23 cellular contexts compared by ENCODE assay signal in genomic region chr13:58858870-58859371, GRCh38.
"Had no signal": no experiment of that assay in that cellular context is flagged by ENCODE, and none has a peak within 500 bp of the region (broad histone marks: within the 10 kb centered on the region; RNA-seq: fewer than 3 reads in every experiment).

No MANE protein-coding gene starts in this region.

- H3K4me3 ChIP-seq: esophagus squamous epithelium, gastroesophageal sphincter, psoas muscle, spleen, thyroid gland, uterus had no signal

- DNase-seq: effector memory CD8-positive, alpha-beta T cell; esophagus squamous epithelium; foreskin fibroblast; immature natural killer cell; left cardiac atrium; left ventricle myocardium superior; mesendoderm; naive thymus-derived CD4-positive, alpha-beta T cell; nephron progenitor cell; psoas muscle; retina; spleen; stimulated activated CD4-positive, alpha-beta T cell treated with anti-CD3 and anti-CD28 coated beads, Interleukin-15, amount 100 ng/mL, for 24 hours; stimulated activated CD4-positive, alpha-beta T cell treated with anti-CD3 and anti-CD28 coated beads, Interleukin-1b, Interleukin-23, amount 100 ng/mL, for 48 hours; stimulated activated CD4-positive, alpha-beta T cell treated with anti-CD3 and anti-CD28 coated beads, Interleukin-4, amount 100 ng/mL, for 24 hours; stimulated activated naive B cell treated with anti-CD40 and anti-IgM and Interleukin-4, amounts not matched to agents 10 μg/mL and 1 μg/mL and 100 μg/mL, for 72 hours; thyroid gland; uterus had no signal

- H3K9me3 Mint-ChIP-seq: type B pancreatic cell had no signal

- H3K27ac Mint-ChIP-seq: effector memory CD8-positive, alpha-beta T cell; immature natural killer cell; naive thymus-derived CD4-positive, alpha-beta T cell; stimulated activated naive B cell treated with anti-CD40 and anti-IgM and Interleukin-4, amounts not matched to agents 10 μg/mL and 1 μg/mL and 100 μg/mL, for 72 hours; type B pancreatic cell had no signal

- ATAC-seq: effector memory CD8-positive, alpha-beta T cell; gastroesophageal sphincter; left cardiac atrium; left ventricle myocardium superior; naive thymus-derived CD4-positive, alpha-beta T cell; psoas muscle; sciatic nerve; stimulated activated naive B cell treated with anti-CD40 and anti-IgM and Interleukin-4, amounts not matched to agents 10 μg/mL and 1 μg/mL and 100 μg/mL, for 72 hours had no signal

- H3K36me3 Mint-ChIP-seq: immature natural killer cell; naive thymus-derived CD4-positive, alpha-beta T cell; stimulated activated naive B cell treated with anti-CD40 and anti-IgM and Interleukin-4, amounts not matched to agents 10 μg/mL and 1 μg/mL and 100 μg/mL, for 72 hours; type B pancreatic cell had no signal

- H3K27me3 ChIP-seq: esophagus squamous epithelium, gastroesophageal sphincter, neutrophil, spleen, thyroid gland, uterus had no signal

- H3K4me1 ChIP-seq: gastroesophageal sphincter, psoas muscle, spleen, thyroid gland, uterus had no signal

- H3K27ac ChIP-seq: esophagus squamous epithelium, gastroesophageal sphincter, neutrophil, psoas muscle, spleen, thyroid gland, uterus had no signal

- H3K4me1 Mint-ChIP-seq: immature natural killer cell; naive thymus-derived CD4-positive, alpha-beta T cell; nephron progenitor cell; stimulated activated naive B cell treated with anti-CD40 and anti-IgM and Interleukin-4, amounts not matched to agents 10 μg/mL and 1 μg/mL and 100 μg/mL, for 72 hours had no signal

- H3K27me3 Mint-ChIP-seq: effector memory CD8-positive, alpha-beta T cell; naive thymus-derived CD4-positive, alpha-beta T cell; stimulated activated naive B cell treated with anti-CD40 and anti-IgM and Interleukin-4, amounts not matched to agents 10 μg/mL and 1 μg/mL and 100 μg/mL, for 72 hours; type B pancreatic cell had no signal

- FAIRE-seq: keratinocyte had no signal

- H3K4me3 Mint-ChIP-seq: effector memory CD8-positive, alpha-beta T cell; immature natural killer cell; naive thymus-derived CD4-positive, alpha-beta T cell; nephron progenitor cell; stimulated activated naive B cell treated with anti-CD40 and anti-IgM and Interleukin-4, amounts not matched to agents 10 μg/mL and 1 μg/mL and 100 μg/mL, for 72 hours; type B pancreatic cell had no signal

- H3K36me3 ChIP-seq: esophagus squamous epithelium, gastroesophageal sphincter, neutrophil, spleen, thyroid gland, uterus had no signal

- H3K9me3 ChIP-seq: neutrophil, psoas muscle, thyroid gland, uterus had no signal
